ENCODE assay signal across 8 cellular contexts in genomic region chr12:55743131-55743921, GRCh38. TPM values are rescaled to one million over a fixed set of nuclear protein-coding genes. Genes with fewer than 3 reads are reported as not detected.
DNase-seq lines count a peak whose midpoint lies in the region; ATAC-seq and TF ChIP-seq lines count a peak whose summit lies in the region.

No MANE protein-coding gene starts in this region.

- H3K4me3 Mint-ChIP-seq in brain = peak overlapping the region; percentile 92 to 94 (median 93)

- DNase-seq in DMS114 treated with DMSO at 0.1 percent for 48 hours (lab: John Stamatoyannopoulos, UW; ENCODE audit: unreplicated experiment) = peak; percentile 14
- peak; percentile 68 for DNase-seq in HuH-7 (ENCODE audit: low spot score)
- DNase-seq in T-helper 1 cell = peak; percentile 56 to 71 (median 58)
- peak; percentile 72 for DNase-seq in iPS-NIHi7 (ENCODE audit: extremely low spot score)
- peak; percentile 34 for DNase-seq in stimulated activated CD4-positive, alpha-beta T cell treated with anti-CD3 and anti-CD28 coated beads, Interleukin-12 subunit alpha, Interleukin-12 subunit beta, amount 100 ng/mL, for 4 hours

- TF ChIP-seq CTCF in brain (conservative IDR thresholded peaks at IDR 0.05) = no peak

- peak; percentile 45 for ATAC-seq in GM19467 (IDR thresholded peaks at IDR 0.05; ENCODE audit: unreplicated experiment)
- ATAC-seq in HG03521 (IDR thresholded peaks at IDR 0.05; ENCODE audit: unreplicated experiment) = no peak

- H3K27ac Mint-ChIP-seq in brain = peak overlapping the region; percentile 90 to 98 (median 97)

- peaks cover 4% of the 10 kb centered on the region for H3K36me3 Mint-ChIP-seq in brain

- H3K4me1 Mint-ChIP-seq in brain = peaks cover 67% of the 10 kb centered on the region

- no peaks in the 10 kb centered on the region for H3K9me3 Mint-ChIP-seq in brain

- H3K27me3 Mint-ChIP-seq in brain = peaks cover 3% of the 10 kb centered on the region

RNA-seq across cellular contexts. Expression of gene GDF11, which starts 0.4 kb away (rescaled TPM):
- 26.9 TPM for polyA plus RNA-seq in brain (ENCODE audit: insufficient read depth, low read depth, low replicate concordance)

RNA-seq across cellular contexts. Expression of gene CD63, which starts 14.5 kb away (rescaled TPM):
- polyA plus RNA-seq in brain (ENCODE audit: insufficient read depth, low read depth, low replicate concordance) = 568 TPM

RNA-seq across cellular contexts. Expression of gene RDH5, which starts 23.1 kb away (rescaled TPM):
- polyA plus RNA-seq in brain (ENCODE audit: insufficient read depth, low read depth, low replicate concordance) = 2.0 TPM

RNA-seq across cellular contexts. Expression of gene BLOC1S1, which starts 27.5 kb away (rescaled TPM):
- polyA plus RNA-seq in brain (ENCODE audit: insufficient read depth, low read depth, low replicate concordance) = 257 TPM

RNA-seq across cellular contexts. Expression of gene ITGA7, which starts 35.6 kb away (rescaled TPM):
- 17.4 TPM for polyA plus RNA-seq in brain (ENCODE audit: insufficient read depth, low read depth, low replicate concordance)

Comparison
In these comparisons a context has a peak if more than half of its experiments do, and no peak if none do; other contexts are left out.
1. DNase-seq: peak in every context shown above with its lines; median percentile 72 in iPS-NIHi7; 68 in HuH-7; 58 in T-helper 1 cell; 34 in stimulated activated CD4-positive, alpha-beta T cell treated with anti-CD3 and anti-CD28 coated beads, Interleukin-12 subunit alpha, Interleukin-12 subunit beta, amount 100 ng/mL, for 4 hours; 14 in DMS114 treated with DMSO at 0.1 percent for 48 hours.